In the genomic region with DNA sequence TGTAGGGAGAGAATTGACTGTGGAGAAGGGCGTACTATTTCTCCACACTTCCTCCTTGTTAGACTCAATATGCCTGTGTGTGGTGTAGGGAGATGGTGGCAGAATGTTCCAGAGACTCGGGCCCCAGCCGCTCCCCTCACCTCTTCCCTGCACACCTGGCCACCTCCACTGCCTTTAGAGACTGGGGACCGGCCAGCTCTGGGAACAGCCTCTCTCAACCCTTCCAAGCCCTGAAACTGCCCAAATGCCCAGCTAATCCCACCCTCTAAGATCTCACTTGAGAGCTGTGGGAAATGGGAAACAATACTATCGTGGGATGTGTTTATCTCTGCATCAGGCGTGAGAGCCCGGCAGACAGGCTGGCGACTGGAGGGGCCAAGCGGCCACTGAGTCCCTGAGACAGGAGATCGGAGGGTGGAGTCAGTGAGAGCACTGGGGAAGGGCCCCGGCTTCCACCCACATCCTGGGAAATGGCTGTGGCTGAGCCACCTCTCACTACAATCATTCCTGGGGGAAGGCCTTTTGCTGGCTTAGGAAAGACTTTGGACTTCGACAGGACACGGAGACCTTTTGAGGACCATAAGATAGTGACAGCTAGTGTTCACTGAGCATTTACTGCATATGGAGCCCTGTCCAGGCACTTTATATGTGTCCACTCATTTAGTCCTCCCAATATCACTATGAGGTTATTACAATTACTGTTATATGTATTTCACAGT, we compare ENCODE assay signal across 1 cellular context.
TF ChIP-seq lines count a peak whose summit lies in the region.

No MANE protein-coding gene starts in this region.

TF ChIP-seq in IMR-90, 13 proteins besides CTCF, POLR2A, EP300 and RAD21:
- TF ChIP-seq SMC3 (IDR thresholded peaks at IDR 0.05; ENCODE audit: low read depth, low read length): no peak
- no peak for TF ChIP-seq CHD1 (IDR thresholded peaks at IDR 0.05; ENCODE audit: low read depth, low read length)
- TF ChIP-seq FOS (IDR thresholded peaks at IDR 0.05; ENCODE audit: low read depth, low read length): no peak
- TF ChIP-seq BHLHE40 (IDR thresholded peaks at IDR 0.05; ENCODE audit: low read depth, low read length): no peak
